ENCODE assay signal across 9 cellular contexts in the genomic region with DNA sequence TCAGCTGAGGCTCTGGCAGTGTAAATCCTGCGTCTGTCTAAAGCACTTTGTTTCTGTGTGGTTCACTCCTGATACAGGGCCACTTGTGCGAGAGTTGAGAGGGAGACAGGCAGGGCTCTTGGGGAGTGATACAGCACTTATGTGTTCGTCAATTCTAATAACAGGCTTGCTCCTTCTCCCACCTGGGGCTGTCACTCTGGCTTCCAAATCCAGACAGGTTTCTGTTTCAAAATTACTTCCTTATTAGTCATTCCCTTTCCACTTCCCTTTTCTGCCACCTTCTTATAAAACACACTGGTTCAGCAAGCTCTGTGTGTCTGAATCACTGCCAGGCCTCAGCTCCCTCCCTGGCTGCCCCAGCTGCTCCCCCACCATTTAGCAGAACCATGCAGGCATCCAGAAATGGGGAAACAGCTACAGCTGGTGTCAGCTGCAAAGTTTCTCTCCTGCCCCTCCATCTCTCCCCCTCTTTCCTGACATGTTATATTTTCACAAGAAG. TPM values are rescaled to one million over a fixed set of nuclear protein-coding genes. Genes with fewer than 3 reads are reported as not detected.
A peak's percentile ranks its signal among the peaks of the same experiment; 100 is the strongest.
DNase-seq lines count a peak whose midpoint lies in the region; ATAC-seq and TF ChIP-seq lines count a peak whose summit lies in the region.
"Had no signal": no experiment of that assay in that cellular context is flagged by ENCODE, and none has a peak within 500 bp of the region (broad histone marks: within the 10 kb centered on the region; RNA-seq: fewer than 3 reads in every experiment).

No MANE protein-coding gene starts in this region.

- no peaks in the 10 kb centered on the region for H3K27me3 ChIP-seq in hepatocyte
- H3K27me3 ChIP-seq in mesendoderm (ENCODE audit: insufficient read depth, low read length, poor library complexity) = no peaks in the 10 kb centered on the region

- H3K4me1 ChIP-seq in hepatocyte (ENCODE audit: insufficient read depth) (peaks cover 6% of the 10 kb centered on the region), mesendoderm (ENCODE audit: control insufficient read depth, low read depth, low read length) (no peaks in the 10 kb centered on the region)

- no peak for TF ChIP-seq CTCF in hepatocyte (IDR thresholded peaks at IDR 0.05; ENCODE audit: poor library complexity)

- peak; percentile 64 for ATAC-seq in GM18520 (IDR thresholded peaks at IDR 0.05; ENCODE audit: unreplicated experiment)
- ATAC-seq in HG03045 (IDR thresholded peaks at IDR 0.05; ENCODE audit: unreplicated experiment) = peak; percentile 81

- H3K79me2 ChIP-seq in hepatocyte (no peaks in the 10 kb centered on the region), mesendoderm (ENCODE audit: control insufficient read depth, insufficient read depth, low read length) (no peaks in the 10 kb centered on the region)

- no peaks in the 10 kb centered on the region for H3K9me3 Mint-ChIP-seq in activated naive CD8-positive, alpha-beta T cell treated with anti-CD3 and anti-CD28 coated beads for 36 hours
- H3K9me3 Mint-ChIP-seq: activated naive CD4-positive, alpha-beta T cell treated with anti-CD3 and anti-CD28 coated beads, Interleukin-2, amount 50 U/mL, for 24 hours had no signal

- H3K27me3 Mint-ChIP-seq in activated naive CD8-positive, alpha-beta T cell treated with anti-CD3 and anti-CD28 coated beads for 36 hours = no peaks in the 10 kb centered on the region
- H3K27me3 Mint-ChIP-seq: activated naive CD4-positive, alpha-beta T cell treated with anti-CD3 and anti-CD28 coated beads, Interleukin-2, amount 50 U/mL, for 24 hours had no signal

- H2AFZ ChIP-seq in hepatocyte = peak overlapping the region; percentile 4

- no peaks in the 10 kb centered on the region for H4K20me1 ChIP-seq in hepatocyte (ENCODE audit: insufficient read depth, poor library complexity, severe bottlenecking)

- no peak overlapping the region for H3K18ac ChIP-seq in mesendoderm (ENCODE audit: low read length)

- H3K4me2 ChIP-seq in hepatocyte (peak overlapping the region; percentile 36), mesendoderm (ENCODE audit: low read length) (no peak overlapping the region)

- no peak overlapping the region for H4K5ac ChIP-seq in mesendoderm (ENCODE audit: low read length)

- no peak overlapping the region for H2BK15ac ChIP-seq in mesendoderm (replicated peaks; ENCODE audit: low read depth)

- H3K27ac ChIP-seq in hepatocyte = peak overlapping the region; percentile 82
- H3K27ac ChIP-seq in mesendoderm (ENCODE audit: low read depth, low read length) = no peak overlapping the region

- H3K23ac ChIP-seq in mesendoderm (ENCODE audit: low read length) = no peak overlapping the region

- H3K36me3 ChIP-seq in hepatocyte (replicated peaks; ENCODE audit: insufficient read depth, low read depth) (no peaks in the 10 kb centered on the region), mesendoderm (ENCODE audit: control insufficient read depth, insufficient read depth, low read length) (no peaks in the 10 kb centered on the region)

- no peak overlapping the region for H4K8ac ChIP-seq in mesendoderm (ENCODE audit: low read depth, low read length)

- H3K56ac ChIP-seq in mesendoderm (ENCODE audit: low read length) = no peak overlapping the region

- 50% methylated on average over 3 of the region's 3 CpGs for WGBS in hepatocyte (ENCODE audit: low lambda C conversion rate, missing lambda C conversion rate)
- no CpG with 5 or more reads among the region's 3 CpGs for WGBS in mesendoderm (ENCODE audit: extremely low coverage, insufficient coverage, low lambda C conversion rate)

- H2BK120ac ChIP-seq in mesendoderm (ENCODE audit: low read depth, low read length) = no peak overlapping the region

- no peaks in the 10 kb centered on the region for H3K79me1 ChIP-seq in mesendoderm (ENCODE audit: low read length)

- H3K4ac ChIP-seq in mesendoderm (ENCODE audit: low read depth, low read length) = no peak overlapping the region

- H3K4me3 ChIP-seq in hepatocyte = no peak overlapping the region
- no peak overlapping the region for H3K4me3 ChIP-seq in skeletal muscle cell (ENCODE audit: low read depth, low read length)
- H3K4me3 ChIP-seq in mesendoderm (ENCODE audit: low read length) = no peak overlapping the region

- no peak overlapping the region for H3K9ac ChIP-seq in mesendoderm (ENCODE audit: low read length)

- H3K9me3 ChIP-seq in hepatocyte (ENCODE audit: low read depth) = no peaks in the 10 kb centered on the region

- no peak overlapping the region for H2BK5ac ChIP-seq in mesendoderm (ENCODE audit: low read length)

- H3K27ac Mint-ChIP-seq in activated naive CD8-positive, alpha-beta T cell treated with anti-CD3 and anti-CD28 coated beads for 36 hours = peak overlapping the region; percentile 46
- H3K27ac Mint-ChIP-seq: activated naive CD4-positive, alpha-beta T cell treated with anti-CD3 and anti-CD28 coated beads, Interleukin-2, amount 50 U/mL, for 24 hours had no signal

- H3K36me3 Mint-ChIP-seq in activated naive CD8-positive, alpha-beta T cell treated with anti-CD3 and anti-CD28 coated beads for 36 hours = no peaks in the 10 kb centered on the region
- H3K36me3 Mint-ChIP-seq: activated naive CD4-positive, alpha-beta T cell treated with anti-CD3 and anti-CD28 coated beads, Interleukin-2, amount 50 U/mL, for 24 hours had no signal

- H3K9me2 ChIP-seq in hepatocyte (replicated peaks; ENCODE audit: insufficient read depth) = no peaks in the 10 kb centered on the region

- no peak overlapping the region for H2AK5ac ChIP-seq in mesendoderm (ENCODE audit: low read length)

- no peak overlapping the region for H3K4me3 Mint-ChIP-seq in activated naive CD8-positive, alpha-beta T cell treated with anti-CD3 and anti-CD28 coated beads for 36 hours
- H3K4me3 Mint-ChIP-seq: activated naive CD4-positive, alpha-beta T cell treated with anti-CD3 and anti-CD28 coated beads, Interleukin-2, amount 50 U/mL, for 24 hours had no signal

- DNase-seq in A172 (ENCODE audit: low spot score) = peak; percentile 88
- peak; percentile 66 for DNase-seq in NCI-H2029 (lab: John Stamatoyannopoulos, UW)
- peak; percentile 10 for DNase-seq in activated naive CD8-positive, alpha-beta T cell treated with anti-CD3 and anti-CD28 coated beads for 36 hours
- DNase-seq in hepatocyte (ENCODE audit: low spot score) = peak; percentile 60
- DNase-seq in skeletal muscle cell (ENCODE audit: low read depth) = peak; percentile 77
- no peak for DNase-seq in mesendoderm

- peaks cover 7% of the 10 kb centered on the region for H3K4me1 Mint-ChIP-seq in activated naive CD8-positive, alpha-beta T cell treated with anti-CD3 and anti-CD28 coated beads for 36 hours
- H3K4me1 Mint-ChIP-seq: activated naive CD4-positive, alpha-beta T cell treated with anti-CD3 and anti-CD28 coated beads, Interleukin-2, amount 50 U/mL, for 24 hours had no signal

RNA-seq across cellular contexts. Expression of a gene that starts 58.5 kb away (rescaled TPM):
- total RNA-seq in A172 (2014; rRNA removed; shearing (Covaris generic)) = 13.1 and 15.0 TPM in 2 replicates
- total RNA-seq in activated naive CD8-positive, alpha-beta T cell treated with anti-CD3 and anti-CD28 coated beads for 36 hours = 1 to 10 TPM; 6.9 TPM
- 17.7 and 18.8 TPM in 2 replicates for total RNA-seq in hepatocyte
- 11.0 and 11.7 TPM in 2 replicates for polyA plus RNA-seq in hepatocyte
- polyA plus RNA-seq in mesendoderm (2013, experiment 1 of 2) = 6.0 TPM
- polyA plus RNA-seq in mesendoderm (2013, experiment 2 of 2) = 5.9 TPM
